In the genomic region with DNA sequence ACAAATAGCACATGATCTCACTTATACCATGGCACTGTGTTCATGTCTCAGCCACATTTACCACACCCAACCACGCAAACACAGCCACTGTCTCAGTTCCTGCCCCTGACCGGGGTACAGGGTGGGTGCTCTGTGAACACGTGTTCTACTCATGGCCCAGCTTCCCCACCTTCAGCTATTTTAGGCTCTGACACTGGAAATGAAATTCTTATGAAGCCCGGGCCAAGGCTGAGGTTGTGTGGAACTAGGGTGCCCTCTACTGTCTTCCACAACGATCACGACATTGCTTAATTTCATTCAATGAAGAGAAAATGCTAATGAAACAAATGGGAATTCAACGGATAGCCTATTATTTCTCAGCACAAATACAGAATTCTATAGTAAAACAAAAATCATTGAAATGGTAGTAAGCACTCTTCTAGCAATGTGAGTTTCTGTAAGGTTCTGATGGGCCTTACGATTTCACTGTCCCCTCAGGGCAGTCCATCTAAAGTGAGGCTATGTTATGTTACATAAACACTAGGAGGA, we compare ENCODE assay signal across 7 cellular contexts.
DNase-seq lines count a peak whose midpoint lies in the region; TF ChIP-seq lines count a peak whose summit lies in the region.

No MANE protein-coding gene starts in this region.

- in situ Hi-C loops in GM13977 (cut with MboI; ENCODE audit: low pct_unique_long_range_greater_than_20kb, low sequenced_read_pairs, unreplicated experiment) = no loop called here

- peak; percentile 11 for TF ChIP-seq CTCF in GM13977 (IDR thresholded peaks at IDR 0.05; ENCODE audit: extremely low read depth, insufficient read depth, missing control alignments)

- DNase-seq in GM13977 (ENCODE audit: low spot score) (no peak), NCI-H2029 treated with DMSO at 0.1 percent for 48 hours (lab: John Stamatoyannopoulos, UW) (peak; percentile 17), astrocyte of the hippocampus (ENCODE audit: low read depth, low spot score) (peak; percentile 80), kidney tubule cell (ENCODE audit: low spot score) (peak; percentile 50), NCI-H446 treated with DMSO at 0.1 percent for 48 hours (lab: John Stamatoyannopoulos, UW) (no peak), NCI-H226 (no peak)
- DNase-seq in activated CD8-positive, alpha-beta memory T cell treated with anti-CD3 and anti-CD28 coated beads for 24 hours = no peak

Comparison
In these comparisons a context has a peak if more than half of its experiments do, and no peak if none do; other contexts are left out.
1. DNase-seq: peak in NCI-H2029 treated with DMSO at 0.1 percent for 48 hours (single experiment), astrocyte of the hippocampus (single experiment) and kidney tubule cell (single experiment); none in GM13977 (single experiment), activated CD8-positive, alpha-beta memory T cell treated with anti-CD3 and anti-CD28 coated beads for 24 hours (single experiment), NCI-H446 treated with DMSO at 0.1 percent for 48 hours (single experiment) and NCI-H226 (single experiment).